Comparison of ENCODE assay signal across 8 cellular contexts in genomic region chr14:100072783-100073346, GRCh38. TPM values are rescaled to one million over a fixed set of nuclear protein-coding genes. Genes with fewer than 3 reads are reported as not detected.
DNase-seq lines count a peak whose midpoint lies in the region; ATAC-seq, FAIRE-seq and TF ChIP-seq lines count a peak whose summit lies in the region.

No MANE protein-coding gene starts in this region.

- TF ChIP-seq CTCF in GM23338 (conservative IDR thresholded peaks at IDR 0.05; ENCODE audit: low read depth in 2 of 2) (peak in 1 of 2 experiments; percentile 34; a peak in 2 of 4 replicates), GM12878 (IDR thresholded peaks at IDR 0.05 in 2 of 3, conservative IDR thresholded peaks at IDR 0.05 in 1 of 3; ENCODE audit: control insufficient read depth in 2 of 3, extremely low read depth in 1 of 3, insufficient read depth in 1 of 3, low read depth in 3 of 3, low read length in 3 of 3) (peak; percentile 64 to 83 (median 67)), foreskin fibroblast (IDR thresholded peaks at IDR 0.05; ENCODE audit: low read depth, low read length) (no peak)

- no peaks in the 10 kb centered on the region for H3F3A ChIP-seq in GM23338 (replicated peaks; ENCODE audit: low read depth)

- peak; percentile 44; the same call in 1 of the 2 replicates for TF ChIP-seq POLR2A in GM12878 (IDR thresholded peaks at IDR 0.05; ENCODE audit: low read depth, low read length)

- H2AFZ ChIP-seq in GM23338 (no peak overlapping the region), GM12878 (ENCODE audit: control insufficient read depth, low read depth, low read length) (peak overlapping the region; percentile 59)

- H3K9me3 ChIP-seq in GM12878 (replicated peaks; ENCODE audit: control insufficient read depth, insufficient read depth, low read length) (no peaks in the 10 kb centered on the region), small intestine (ENCODE audit: control insufficient read depth, low read depth) (no peaks in the 10 kb centered on the region)

- in situ Hi-C loops in GM12878 (cut with MboI), result no loop called here

- POLR2A ChIA-PET in GM12878 (lab: Charles Lee), result interaction anchor here (0.6 to 7.0 kb wide), 6 partner anchors 9 to 141 kb away, joined by 3 to 51 read pairs (median 10); partner anchors contain the start of gene EVL

- peaks cover 15% of the 10 kb centered on the region for H3K27me3 Mint-ChIP-seq in GM23338 (ENCODE audit: insufficient read depth, low read depth, poor library complexity)

- no TSS peak for BruUV-seq in GM12878 (replicated peaks; lab: Mats Ljungman, UMichigan)

- peak; percentile 62 for TF ChIP-seq RAD21 in GM12878 (IDR thresholded peaks at IDR 0.05; ENCODE audit: insufficient read depth, low read depth, low read length)

- no peak overlapping the region for H3K27ac ChIP-seq in GM23338 (ENCODE audit: low read depth)
- H3K27ac ChIP-seq in GM12878 (ENCODE audit: control insufficient read depth, insufficient read depth), result peak overlapping the region; percentile 73
- peak overlapping the region in 1 of 2 donors; percentile 67 for H3K27ac ChIP-seq in small intestine (ENCODE audit: low read depth in 1 of 2, low read length in 1 of 2)

- no peaks in the 10 kb centered on the region for H3K9me2 ChIP-seq in GM23338 (ENCODE audit: insufficient read depth)

- intact Hi-C loops in GM12878 (cut with micrococcal nuclease; ENCODE audit: unreplicated experiment), result loop anchor here (1.0 to 2.0 kb wide), 2 partner anchors 35 to 120 kb away; no protein-coding TSS in a partner anchor

- ATAC-seq in GM23338, result no peak
- ATAC-seq in GM12878, result peak; percentile 47
- ATAC-seq in HG03469 (IDR thresholded peaks at IDR 0.05; ENCODE audit: unreplicated experiment), result no peak

- no peaks in the 10 kb centered on the region; the same call in 2 of the 3 replicates for H3K36me3 Mint-ChIP-seq in GM23338 (ENCODE audit: low read depth)

- H3K4me3 Mint-ChIP-seq in GM23338, result no peak overlapping the region

- peak; percentile 38 for FAIRE-seq in GM12878 (lab: Jason Lieb, UNC)
- no peak for FAIRE-seq in small intestine (lab: Jason Lieb, UNC)

- H3K4me2 ChIP-seq in GM23338 (no peak overlapping the region), GM12878 (ENCODE audit: control insufficient read depth, insufficient read depth) (peak overlapping the region; percentile 86)

- H3K36me3 ChIP-seq in GM23338 (ENCODE audit: insufficient read depth), result no peaks in the 10 kb centered on the region
- peaks cover 1 to 7% of the 10 kb centered on the region in 2 experiments; a peak in 3 of 4 replicates for H3K36me3 ChIP-seq in GM12878 (ENCODE audit: control insufficient read depth in 2 of 2, insufficient read depth in 2 of 2, low read length in 1 of 2)
- no peaks in the 10 kb centered on the region for H3K36me3 ChIP-seq in small intestine (ENCODE audit: control insufficient read depth in 2 of 2, insufficient read depth in 2 of 2, low read length in 2 of 2)

- H3K9ac ChIP-seq in GM12878 (ENCODE audit: control insufficient read depth, insufficient read depth, low read length), result peak overlapping the region; percentile 64

- H3K4me1 Mint-ChIP-seq in GM23338, result peaks cover 18% of the 10 kb centered on the region

- H3K9me3 Mint-ChIP-seq in GM23338, result no peaks in the 10 kb centered on the region

- SMC1A ChIA-PET in GM12878 (lab: Charles Lee; ENCODE audit: uncharacterized antibody, unreplicated experiment), result interaction anchor here (0.7 to 8.7 kb wide), 20 partner anchors 11 to 187 kb away, joined by 3 to 96 read pairs (median 5); no protein-coding TSS in a partner anchor

- RAD21 ChIA-PET in GM12878 (lab: Charles Lee; ENCODE audit: unreplicated experiment), result interaction anchor here (0.7 to 5.7 kb wide), 15 partner anchors 8 to 120 kb away, joined by 3 to 65 read pairs (median 12); partner anchors contain the start of gene EVL

- WGBS in GM12878 (ENCODE audit: insufficient coverage, insufficient replicate concordance, low lambda C conversion rate, missing lambda C conversion rate), result 2% methylated on average over 14 of the region's 14 CpGs
- WGBS in small intestine, 3 donors, result 58 to 75% (median 65%) methylated on average over 14 of the region's 14 CpGs

- H4K20me1 ChIP-seq in GM23338 (replicated peaks; ENCODE audit: insufficient read depth) (peaks cover 6% of the 10 kb centered on the region), GM12878 (ENCODE audit: control insufficient read depth, insufficient read depth) (0 out of 2 replicates have a peak, but pooled peaks cover 4% of the 10 kb centered on the region)

- H3K4me3 ChIP-seq in GM23338, result no peak overlapping the region
- H3K4me3 ChIP-seq in GM12878, result peak overlapping the region; percentile 68
- no peak overlapping the region for H3K4me3 ChIP-seq in small intestine (ENCODE audit: low read depth in 1 of 2, low read length in 2 of 2)
- no peak overlapping the region for H3K4me3 ChIP-seq in foreskin fibroblast (ENCODE audit: low read depth in 1 of 2, low read length in 2 of 2)

- H3K79me2 ChIP-seq in GM23338 (replicated peaks; ENCODE audit: insufficient read depth) (no peaks in the 10 kb centered on the region), GM12878 (ENCODE audit: control insufficient read depth, insufficient read depth, low read length) (peaks cover 86% of the 10 kb centered on the region)

- peak; percentile 24 for DNase-seq in GM23338 (ENCODE audit: low spot score)
- DNase-seq in RPMI8226, result peak; percentile 56
- no peak for DNase-seq in GM12878 (ENCODE audit: low read depth, low spot score)
- DNase-seq in small intestine, result peak; percentile 38
- DNase-seq in foreskin fibroblast, result no peak
- DNase-seq in DMS53 treated with DMSO at 0.1 percent for 48 hours (lab: John Stamatoyannopoulos, UW; ENCODE audit: unreplicated experiment), result no peak
- no peak for DNase-seq in NCI-H2081 treated with DMSO at 0.1 percent for 48 hours (lab: John Stamatoyannopoulos, UW)

- H3K27me3 ChIP-seq in GM23338 (ENCODE audit: insufficient read depth), result no peaks in the 10 kb centered on the region
- no peaks in the 10 kb centered on the region for H3K27me3 ChIP-seq in GM12878 (replicated peaks in 1 of 2; ENCODE audit: control insufficient read depth in 2 of 2, insufficient read depth in 2 of 2, low read length in 1 of 2)
- H3K27me3 ChIP-seq in small intestine (ENCODE audit: control insufficient read depth in 2 of 2, insufficient read depth in 2 of 2, low read length in 2 of 2), result no peaks in the 10 kb centered on the region

- TF ChIP-seq EP300 in GM12878 (IDR thresholded peaks at IDR 0.05; ENCODE audit: borderline replicate concordance in 1 of 2, control insufficient read depth in 1 of 2, low read depth in 2 of 2, low read length in 2 of 2), result 0 out of 4 replicates have a peak, but pooled peaks of 1 of the 2 experiments have one; percentile 32

- no peak overlapping the region for H3K27ac Mint-ChIP-seq in GM23338

- CTCF ChIA-PET in GM12878 (lab: Yijun Ruan, JAX), result interaction anchor here (0.8 to 12.8 kb wide), 17 partner anchors 9 to 120 kb away, joined by 3 to 156 read pairs (median 15); no protein-coding TSS in a partner anchor

- H3K4me1 ChIP-seq in GM23338 (ENCODE audit: insufficient read depth) (no peaks in the 10 kb centered on the region), GM12878 (ENCODE audit: control insufficient read depth, insufficient read depth, low read length) (peaks cover 69% of the 10 kb centered on the region), small intestine (ENCODE audit: control insufficient read depth in 2 of 2, insufficient read depth in 1 of 2, low read depth in 1 of 2, low read length in 1 of 2) (peaks cover 0 to 9% of the 10 kb centered on the region in 2 donors)

TF ChIP-seq in GM23338, 12 proteins besides CTCF, POLR2A, EP300 and RAD21:
- no peak for TF ChIP-seq POLR2AphosphoS5 (IDR thresholded peaks at IDR 0.05; ENCODE audit: low read depth)
TF ChIP-seq in GM23338: peak in this region for 0.

TF ChIP-seq in GM12878, 131 proteins besides CTCF, POLR2A, EP300 and RAD21 (continues in another document):
- TF ChIP-seq RELB (IDR thresholded peaks at IDR 0.05; ENCODE audit: low read depth), result peak; percentile 54; the same call in 1 of the 2 replicates

RNA-seq across cellular contexts. Expression of gene EVL, which starts 7.6 kb away (rescaled TPM):
- 43.9 and 50.5 TPM in 2 replicates for total RNA-seq in GM23338 (2014; rRNA removed; shearing (Covaris generic))
- polyA plus RNA-seq in GM23338 (2016; fragmentation: Nextera tagmentation; extraction: Ambion mirVana), result 28.2 and 36.7 TPM in 2 replicates
- 1,242 and 1,365 TPM in 2 replicates for total RNA-seq in GM12878 (2013; cell fraction: nucleolus; rRNA removed)
- total RNA-seq in GM12878 (2014; rRNA removed), result 92.2 and 98.6 TPM in 2 replicates
- 87.4 and 87.6 TPM in 2 replicates for total RNA-seq in GM12878 (2014; rRNA removed; fragmentation: Illumina TruSeq; extraction: Trizol)
- total RNA-seq in GM12878 (2021), result 104 and 112 TPM in 2 replicates
- polyA plus RNA-seq in GM12878 (2011; ENCODE audit: low read depth), result 102 TPM
- polyA plus RNA-seq in GM12878 (2011; rRNA removed), result 226 and 341 TPM in 2 replicates
- 282 and 297 TPM in 2 replicates for polyA plus RNA-seq in GM12878 (2011; cell fraction: cytosol; rRNA removed)
- 1,111 and 1,225 TPM in 2 replicates for polyA plus RNA-seq in GM12878 (2011; cell fraction: nucleus; rRNA removed)
- 138 and 162 TPM in 2 replicates for polyA plus RNA-seq in GM12878 (2012)
- polyA plus RNA-seq in GM12878 (2014; fragmentation: Illumina TruSeq; extraction: Trizol), result 115 and 128 TPM in 2 replicates
- polyA plus RNA-seq in GM12878 (2014; fragmentation: Nextera tagmentation; extraction: Ambion mirVana), result 10 to 100 TPM; 11.9 to 13.6 TPM
- 118 and 128 TPM in 2 replicates for polyA plus RNA-seq in GM12878 (2014; rRNA removed)
- polyA plus RNA-seq in GM12878 (2016; fragmentation: Nextera tagmentation; extraction: Ambion mirVana), result 10 to 100 TPM; 33.5 to 35.4 TPM
- polyA minus RNA-seq in GM12878 (2011; rRNA and poly(A)+ RNA removed), result 273 and 309 TPM in 2 replicates
- 71.8 and 79.0 TPM in 2 replicates for polyA minus RNA-seq in GM12878 (2011; cell fraction: cytosol; rRNA and poly(A)+ RNA removed)
- 230 and 324 TPM in 2 replicates for polyA minus RNA-seq in GM12878 (2011; cell fraction: nucleus; rRNA and poly(A)+ RNA removed)
- 10 to 100 TPM; 21.0 to 35.2 (median 28.4) TPM for polyA plus RNA-seq in small intestine

Comparison
In these comparisons a context has a peak if more than half of its experiments do, and no peak if none do; other contexts are left out.
1. DNase-seq: peak in GM23338 (single experiment), RPMI8226 (single experiment) and small intestine (single experiment); none in GM12878 (single experiment), foreskin fibroblast (0 of 2), DMS53 treated with DMSO at 0.1 percent for 48 hours (single experiment) and NCI-H2081 treated with DMSO at 0.1 percent for 48 hours (single experiment).